In the genomic region with DNA sequence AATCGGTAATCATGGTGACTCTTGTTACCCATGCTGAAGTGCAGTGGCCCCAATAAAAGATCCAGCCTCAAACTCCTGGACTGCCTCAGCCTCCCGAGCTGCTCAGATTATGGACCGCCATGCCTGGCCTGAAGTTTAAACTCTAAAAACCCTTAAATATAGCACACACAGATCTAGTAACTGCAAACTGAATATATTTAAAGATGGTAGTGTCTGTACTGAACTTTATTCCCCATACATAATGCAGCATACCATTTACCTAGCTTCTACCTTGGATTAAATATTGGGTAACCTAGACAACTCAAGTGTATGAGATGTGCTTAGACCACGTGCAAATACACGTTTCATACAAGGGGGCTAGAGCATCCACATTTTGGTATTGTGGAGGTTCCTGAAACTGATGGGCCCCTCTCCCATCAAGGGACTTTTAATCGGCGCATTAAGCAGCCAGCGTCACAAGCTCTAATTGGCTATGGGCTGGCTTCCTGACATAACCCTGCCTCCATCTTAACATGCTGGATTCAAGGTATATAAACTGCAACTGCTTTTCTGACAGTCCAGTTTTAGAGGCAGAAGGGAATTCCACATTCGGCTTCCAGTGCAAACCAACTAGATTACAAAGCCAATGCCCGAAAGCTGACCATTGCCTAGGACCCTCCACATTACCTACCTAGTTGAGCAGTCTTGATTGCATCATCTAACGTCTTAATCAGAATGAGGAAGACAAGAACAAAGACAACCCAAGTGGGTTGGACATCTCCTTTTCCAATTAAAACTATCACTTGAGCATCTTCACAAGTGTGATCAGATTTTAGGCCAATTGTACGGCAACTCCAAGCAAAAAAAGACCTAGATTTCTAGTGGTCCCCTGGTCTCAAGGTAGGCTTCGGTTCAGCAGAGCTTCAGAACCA, we compare ENCODE assay signal across 8 cellular contexts. TPM values are rescaled to one million over a fixed set of nuclear protein-coding genes. Genes with fewer than 3 reads are reported as not detected.
A peak's percentile ranks its signal among the peaks of the same experiment; 100 is the strongest.
DNase-seq lines count a peak whose midpoint lies in the region; ATAC-seq and TF ChIP-seq lines count a peak whose summit lies in the region.

No MANE protein-coding gene starts in this region.

- H3K4me1 Mint-ChIP-seq in T-helper 1 cell treated with Interleukin-12 subunit alpha and Interleukin-12 subunit beta and Interleukin-4 antibody, amounts not matched to agents 30 μg/mL and 1 μg/mL, for 36 hours (ENCODE audit: low read depth), result peaks cover 55% of the 10 kb centered on the region

- H3K4me1 ChIP-seq in smooth muscle cell (ENCODE audit: low read depth), result peaks cover 4% of the 10 kb centered on the region

- no peak overlapping the region for H3K4me2 ChIP-seq in smooth muscle cell

- H3K36me3 Mint-ChIP-seq in T-helper 1 cell treated with Interleukin-12 subunit alpha and Interleukin-12 subunit beta and Interleukin-4 antibody, amounts not matched to agents 30 μg/mL and 1 μg/mL, for 36 hours (ENCODE audit: low read depth), result peaks cover 80% of the 10 kb centered on the region
- peaks cover 19 to 65% of the 10 kb centered on the region in 2 donors for H3K36me3 Mint-ChIP-seq in activated naive CD4-positive, alpha-beta T cell treated with anti-CD3 and anti-CD28 coated beads, Interleukin-2, amount 50 U/mL, for 72 hours

- H3K4me3 ChIP-seq in NB4 (ENCODE audit: low read depth, low read length) (no peak overlapping the region), smooth muscle cell (no peak overlapping the region)

- peaks cover 19% of the 10 kb centered on the region for H3K79me2 ChIP-seq in smooth muscle cell (ENCODE audit: low read depth)

- H3K27me3 Mint-ChIP-seq in T-helper 1 cell treated with Interleukin-12 subunit alpha and Interleukin-12 subunit beta and Interleukin-4 antibody, amounts not matched to agents 30 μg/mL and 1 μg/mL, for 36 hours (ENCODE audit: low read depth), result no peaks in the 10 kb centered on the region

- no peak overlapping the region for H3K4me3 Mint-ChIP-seq in T-helper 1 cell treated with Interleukin-12 subunit alpha and Interleukin-12 subunit beta and Interleukin-4 antibody, amounts not matched to agents 30 μg/mL and 1 μg/mL, for 36 hours

- DNase-seq in T-helper 1 cell (no peak), NB4 (ENCODE audit: low read depth) (peak; percentile 75), smooth muscle cell (lab: John Stamatoyannopoulos, UW; ENCODE audit: unreplicated experiment) (no peak), NCI-H2196 treated with DMSO at 0.1 percent for 48 hours (lab: John Stamatoyannopoulos, UW; ENCODE audit: unreplicated experiment) (no peak), GM10248 (ENCODE audit: extremely low spot score) (no peak)
- no peak for DNase-seq in activated naive CD4-positive, alpha-beta T cell treated with anti-CD3 and anti-CD28 coated beads, Interleukin-2, amount 50 U/mL, for 72 hours (ENCODE audit: low spot score in 2 of 2)

- no peaks in the 10 kb centered on the region for H3K9me3 Mint-ChIP-seq in T-helper 1 cell treated with Interleukin-12 subunit alpha and Interleukin-12 subunit beta and Interleukin-4 antibody, amounts not matched to agents 30 μg/mL and 1 μg/mL, for 36 hours
- no peaks in the 10 kb centered on the region for H3K9me3 Mint-ChIP-seq in activated naive CD4-positive, alpha-beta T cell treated with anti-CD3 and anti-CD28 coated beads, Interleukin-2, amount 50 U/mL, for 72 hours

- POLR2A ChIA-PET in GM10248 (lab: Yijun Ruan, JAX), result interaction anchor here (1.2 to 3.2 kb wide), 8 partner anchors 8 to 295 kb away, joined by 3 to 41 read pairs (median 7); partner anchors contain the start of genes CBX3, HNRNPA2B1 and NFE2L3

- peak overlapping the region; percentile 39 for H3K27ac ChIP-seq in smooth muscle cell (ENCODE audit: low read depth)

- H2AFZ ChIP-seq in smooth muscle cell (ENCODE audit: low read depth), result no peak overlapping the region

- TF ChIP-seq CTCF in NB4 (IDR thresholded peaks at IDR 0.05; ENCODE audit: low read depth, low read length) (no peak), smooth muscle cell (IDR thresholded peaks at IDR 0.05; ENCODE audit: borderline replicate concordance, insufficient read depth, poor library complexity, severe bottlenecking) (no peak), GM10248 (IDR thresholded peaks at IDR 0.05; ENCODE audit: control extremely low read depth, extremely low read depth, low read depth, missing control alignments) (no peak)

- WGBS in smooth muscle cell (ENCODE audit: low lambda C conversion rate), result 84% methylated on average over 13 of the region's 13 CpGs

- H4K20me1 ChIP-seq in smooth muscle cell (ENCODE audit: low read depth), result peaks cover 99% of the 10 kb centered on the region

- peak; percentile 2 to 17 for ATAC-seq in activated naive CD4-positive, alpha-beta T cell treated with anti-CD3 and anti-CD28 coated beads, Interleukin-2, amount 50 U/mL, for 72 hours
- ATAC-seq in HG03442 (IDR thresholded peaks at IDR 0.05; ENCODE audit: unreplicated experiment), result no peak

- H3K27ac Mint-ChIP-seq in T-helper 1 cell treated with Interleukin-12 subunit alpha and Interleukin-12 subunit beta and Interleukin-4 antibody, amounts not matched to agents 30 μg/mL and 1 μg/mL, for 36 hours, result peak overlapping the region; percentile 77
- peak overlapping the region; percentile 82 to 97 for H3K27ac Mint-ChIP-seq in activated naive CD4-positive, alpha-beta T cell treated with anti-CD3 and anti-CD28 coated beads, Interleukin-2, amount 50 U/mL, for 72 hours

- no peaks in the 10 kb centered on the region for H3K9me3 ChIP-seq in smooth muscle cell (replicated peaks; ENCODE audit: low read depth)

- no peaks in the 10 kb centered on the region for H3K27me3 ChIP-seq in smooth muscle cell (ENCODE audit: low read depth)

- H3K36me3 ChIP-seq in smooth muscle cell (ENCODE audit: low read depth), result peaks cover 30% of the 10 kb centered on the region

- H3K9ac ChIP-seq in smooth muscle cell (ENCODE audit: low read depth), result no peak overlapping the region

- peaks cover 80% of the 10 kb centered on the region for H3F3A ChIP-seq in smooth muscle cell (ENCODE audit: low read depth)

- peak; percentile 45 for TF ChIP-seq POLR2A in NB4 (IDR thresholded peaks at IDR 0.05; ENCODE audit: extremely low read depth, insufficient read length)

- CTCF ChIA-PET in GM10248 (lab: Yijun Ruan, JAX), result interaction anchor here (1.0 to 3.5 kb wide), 8 partner anchors 7 to 294 kb away, joined by 3 to 48 read pairs (median 5); partner anchors contain the start of gene HNRNPA2B1

RNA-seq across cellular contexts. Expression of gene HNRNPA2B1, which starts 12.9 kb away (rescaled TPM):
- total RNA-seq in activated naive CD4-positive, alpha-beta T cell treated with anti-CD3 and anti-CD28 coated beads, Interleukin-2, amount 50 U/mL, for 72 hours, result 100 to 1,000 TPM; 695 to 940 TPM
- 158 and 173 TPM in 2 replicates for total RNA-seq in smooth muscle cell
- 393 and 438 TPM in 2 replicates for polyA plus RNA-seq in smooth muscle cell

RNA-seq across cellular contexts. Expression of gene CBX3, which starts 13.9 kb away (rescaled TPM):
- 100 to 1,000 TPM; 212 to 271 TPM for total RNA-seq in activated naive CD4-positive, alpha-beta T cell treated with anti-CD3 and anti-CD28 coated beads, Interleukin-2, amount 50 U/mL, for 72 hours
- 156 and 181 TPM in 2 replicates for total RNA-seq in smooth muscle cell
- 118 and 119 TPM in 2 replicates for polyA plus RNA-seq in smooth muscle cell

RNA-seq across cellular contexts. Expression of gene NFE2L3, which starts 35.6 kb away (rescaled TPM):
- 10 to 100 TPM; 13.0 to 24.0 TPM for total RNA-seq in activated naive CD4-positive, alpha-beta T cell treated with anti-CD3 and anti-CD28 coated beads, Interleukin-2, amount 50 U/mL, for 72 hours
- total RNA-seq in smooth muscle cell, result 5.5 and 5.6 TPM in 2 replicates
- polyA plus RNA-seq in smooth muscle cell, result 2.4 and 6.2 TPM in 2 replicates
